33 cellular contexts compared by ENCODE assay signal in the genomic region with DNA sequence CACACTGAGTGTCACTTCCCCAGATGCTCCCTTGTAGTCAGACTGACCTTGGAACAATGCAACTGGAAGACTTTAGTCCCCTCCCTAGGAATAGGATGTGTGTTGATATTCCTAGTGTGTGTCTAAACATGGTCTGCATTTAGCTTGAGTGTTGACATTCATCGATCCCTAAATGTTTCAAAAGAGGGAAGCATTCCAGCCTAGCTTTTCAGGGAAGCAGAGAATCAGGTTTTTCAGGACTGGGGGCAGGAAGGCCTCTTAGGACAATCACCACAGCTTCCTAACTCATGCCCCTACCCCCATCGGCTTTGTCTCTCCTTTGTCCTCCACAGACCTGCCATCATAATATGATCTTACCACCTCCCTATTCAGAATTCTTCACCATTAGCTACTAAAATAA. TPM values are rescaled to one million over a fixed set of nuclear protein-coding genes. Genes with fewer than 3 reads are reported as not detected.
DNase-seq lines count a peak whose midpoint lies in the region; ATAC-seq, FAIRE-seq and TF ChIP-seq lines count a peak whose summit lies in the region.
"Had no signal": no experiment of that assay in that cellular context is flagged by ENCODE, and none has a peak within 500 bp of the region (broad histone marks: within the 10 kb centered on the region; RNA-seq: fewer than 3 reads in every experiment).

No MANE protein-coding gene starts in this region.

- peak; percentile 23 to 85 for DNase-seq in T47D (ENCODE audit: low read depth in 1 of 2, low spot score in 1 of 2)
- no peak for DNase-seq in breast epithelium (ENCODE audit: low spot score in 2 of 2)
- peak; percentile 63 for DNase-seq in NCI-H510A (lab: John Stamatoyannopoulos, UW)
- DNase-seq in H1 (ENCODE audit: low read depth in 1 of 2, low spot score in 2 of 2) = no peak
- no peak for DNase-seq in pons (ENCODE audit: low spot score)
- no peak for DNase-seq in GM12891 (ENCODE audit: insufficient read length, low spot score)
- DNase-seq in globus pallidus (ENCODE audit: low spot score) = no peak
- DNase-seq: activated B cell treated with CpG ODN at 0.5 μM for 24 hours; activated CD4-positive, alpha-beta T cell treated with anti-CD3 and anti-CD28 coated beads, Interleukin-2, amount 10 ng/mL, durations not matched to agents 7 days and 5 days; activated gamma-delta T cell; activated T-cell treated with anti-CD3 and anti-CD28 coated beads, Interleukin-2, amount 50 U/mL, for 24 hours; caudate nucleus; EL; Karpas-422; left ventricle myocardium inferior; mesenchymal stem cell; NCI-H1436; NCI-H2171; SJCRH30; small intestine; stimulated activated naive B cell treated with anti-CD40 and anti-IgM and Interleukin-4, amounts not matched to agents 10 μg/mL and 1 μg/mL and 100 μg/mL, for 72 hours; SW 1271; T1000; upper lobe of left lung had no signal

- no peak for TF ChIP-seq RAD21 in H1 (IDR thresholded peaks at IDR 0.05 in 1 of 2, conservative IDR thresholded peaks at IDR 0.05 in 1 of 2; ENCODE audit: low read depth in 2 of 2, low read length in 2 of 2)

- H3K27me3 ChIP-seq in breast epithelium (no peaks in the 10 kb centered on the region), H1 (replicated peaks in 1 of 4; ENCODE audit: control insufficient read depth in 3 of 4, extremely low read depth in 1 of 4, insufficient read depth in 3 of 4, low read length in 3 of 4) (no peaks in the 10 kb centered on the region)
- H3K27me3 ChIP-seq: neural progenitor cell, right atrium auricular region, upper lobe of left lung had no signal

- no peak overlapping the region for H4K5ac ChIP-seq in H1 (ENCODE audit: insufficient read length, low read depth, low read length)

- in situ Hi-C loops in T47D (cut with HindIII; ENCODE audit: low pct_unique_long_range_greater_than_20kb, low sequenced_read_pairs) = no loop called here

- intact Hi-C loops in breast epithelium (cut with DNase I; ENCODE audit: low total_unique reads) = no loop called here

- no peak overlapping the region for H3K23ac ChIP-seq in H1 (ENCODE audit: insufficient read length)

- no peak overlapping the region for H3K4ac ChIP-seq in H1 (replicated peaks; ENCODE audit: insufficient read length, low read depth, low read length)

- H3K4me3 ChIP-seq in breast epithelium (no peak overlapping the region), H1 (ENCODE audit: extremely low read depth in 1 of 4, insufficient read depth in 2 of 4, low read depth in 3 of 4, low read length in 4 of 4) (no peak overlapping the region)
- H3K4me3 ChIP-seq: coronary artery, GM12878, left ventricle myocardium inferior, neural progenitor cell, right atrium auricular region, SJCRH30, upper lobe of left lung had no signal

- H3K14ac ChIP-seq in H1 (ENCODE audit: insufficient read length) = no peak overlapping the region

- H3K56ac ChIP-seq in H1 (replicated peaks; ENCODE audit: insufficient read length, low read depth, low read length) = no peak overlapping the region

- no peak overlapping the region for H3K18ac ChIP-seq in H1 (ENCODE audit: extremely low read depth, low read length)

- peak overlapping the region; percentile 68; the same call in 1 of the 2 replicates for H2BK20ac ChIP-seq in H1 (ENCODE audit: low read length)

- CTCF ChIA-PET in H1 (lab: Charles Lee; ENCODE audit: partially characterized antibody) = interaction anchor here (0.6 to 1.7 kb wide), 5 partner anchors 12 to 410 kb away, joined by 3 to 12 read pairs (median 4); no protein-coding TSS in a partner anchor

- H4K8ac ChIP-seq in H1 (ENCODE audit: extremely low read depth, insufficient read depth, low read length) = no peak overlapping the region

- H3K9me3 ChIP-seq in breast epithelium (no peaks in the 10 kb centered on the region), H1 (ENCODE audit: insufficient read depth in 2 of 2, low read depth in 1 of 2, low read length in 1 of 2) (no peaks in the 10 kb centered on the region)
- H3K9me3 ChIP-seq: left ventricle myocardium inferior, right atrium auricular region, SJCRH30, upper lobe of left lung had no signal

- TF ChIP-seq EP300 in H1 (IDR thresholded peaks at IDR 0.05; ENCODE audit: borderline replicate concordance in 1 of 2, low read depth in 2 of 2, low read length in 2 of 2) = no peak

- ATAC-seq in GM21390 (IDR thresholded peaks at IDR 0.05; ENCODE audit: unreplicated experiment) = no peak
- ATAC-seq: GM12878; HCT116; stimulated activated naive B cell treated with anti-CD40 and anti-IgM and Interleukin-4, amounts not matched to agents 10 μg/mL and 1 μg/mL and 100 μg/mL, for 72 hours had no signal

- H2AFZ ChIP-seq in H1 (ENCODE audit: low read length) = no peak overlapping the region
- H2AFZ ChIP-seq: neural progenitor cell, parathyroid adenoma had no signal

- no peaks in the 10 kb centered on the region; the same call in 1 of the 2 replicates for H3K79me1 ChIP-seq in H1 (ENCODE audit: low read depth, low read length)

- H3K9ac ChIP-seq in H1 (replicated peaks in 1 of 4; ENCODE audit: extremely low read depth in 1 of 4, low read depth in 3 of 4, low read length in 3 of 4) = no peak overlapping the region
- H3K9ac ChIP-seq: neural progenitor cell, parathyroid adenoma had no signal

- H2BK15ac ChIP-seq in H1 (ENCODE audit: low read length) = no peak overlapping the region; the same call in 1 of the 2 replicates

- no peak for FAIRE-seq in H1 (lab: Jason Lieb, UNC)
- no peak for FAIRE-seq in GM12891 (lab: Jason Lieb, UNC)
- FAIRE-seq: astrocyte, GM12878, islet of Langerhans, small intestine had no signal

- peak overlapping the region; percentile 13; the same call in 1 of the 2 replicates for H2BK12ac ChIP-seq in H1 (ENCODE audit: low read depth, low read length)

- H3K27ac ChIP-seq in breast epithelium = no peak overlapping the region
- no peak overlapping the region for H3K27ac ChIP-seq in H1 (ENCODE audit: low read depth, low read length)
- H3K27ac ChIP-seq: coronary artery, left ventricle myocardium inferior, neural progenitor cell, parathyroid adenoma, right atrium auricular region, SJCRH30, upper lobe of left lung had no signal

- H2AK5ac ChIP-seq in H1 (ENCODE audit: low read depth, low read length) = no peak overlapping the region

- POLR2A ChIA-PET in H1 (lab: Charles Lee; ENCODE audit: partially characterized antibody) = interaction anchor here (1.2 kb wide), 1 partner anchor 14 kb away, joined by 3 read pairs; no protein-coding TSS in a partner anchor

- H3K4me1 ChIP-seq in breast epithelium = no peaks in the 10 kb centered on the region
- H3K4me1 ChIP-seq in H1 (replicated peaks in 1 of 4; ENCODE audit: control insufficient read depth in 3 of 4, insufficient read depth in 4 of 4, low read length in 3 of 4) = no peaks in the 10 kb centered on the region; a peak in 1 of 7 replicates
- H3K4me1 ChIP-seq: left ventricle myocardium inferior, neural progenitor cell, parathyroid adenoma, SJCRH30 had no signal

- H2BK120ac ChIP-seq in H1 (replicated peaks; ENCODE audit: low read depth, low read length) = no peak overlapping the region

- TF ChIP-seq POLR2A in breast epithelium (IDR thresholded peaks at IDR 0.05) (no peak), H1 (IDR thresholded peaks at IDR 0.05; ENCODE audit: control extremely low read depth in 1 of 2, low read depth in 2 of 2, low read length in 2 of 2) (no peak), GM12891 (IDR thresholded peaks at IDR 0.05; ENCODE audit: low read depth, low read length) (no peak)

- no peaks in the 10 kb centered on the region for H3K79me2 ChIP-seq in H1 (ENCODE audit: control insufficient read depth in 1 of 2, insufficient read depth in 2 of 2, low read length in 2 of 2)

- no peaks in the 10 kb centered on the region for H3K23me2 ChIP-seq in H1 (ENCODE audit: low read depth, low read length)

- no peak for TF ChIP-seq CTCF in breast epithelium (IDR thresholded peaks at IDR 0.05)
- no peak for TF ChIP-seq CTCF in H1 (IDR thresholded peaks at IDR 0.05; ENCODE audit: control extremely low read depth in 1 of 3, insufficient read depth in 1 of 3, low read depth in 1 of 3, low read length in 3 of 3)

- no peaks in the 10 kb centered on the region for H3K36me3 ChIP-seq in breast epithelium
- H3K36me3 ChIP-seq in H1 (ENCODE audit: control insufficient read depth in 2 of 4, insufficient read depth in 4 of 4, low read length in 3 of 4) = no peaks in the 10 kb centered on the region
- H3K36me3 ChIP-seq: left ventricle myocardium inferior, neural progenitor cell, right atrium auricular region, SJCRH30, upper lobe of left lung had no signal

- no peak overlapping the region for H2BK5ac ChIP-seq in H1 (ENCODE audit: low read depth, low read length)

- 83% methylated on average over 2 of the region's 2 CpGs; no CpG with 5 or more reads in 1 of the 2 experiments for WGBS in H1 (ENCODE audit: extremely low coverage in 1 of 2, insufficient coverage in 1 of 2, insufficient read length in 1 of 2, insufficient replicate concordance in 2 of 2, low coverage in 1 of 2, low lambda C conversion rate in 2 of 2, missing lambda C conversion rate in 1 of 2), 2 experiments

- no peaks in the 10 kb centered on the region for H4K20me1 ChIP-seq in H1 (replicated peaks in 1 of 2; ENCODE audit: control insufficient read depth in 1 of 2, insufficient read depth in 2 of 2, low read length in 2 of 2)

- H3K4me2 ChIP-seq in H1 (ENCODE audit: insufficient read depth in 1 of 2, low read depth in 2 of 2, low read length in 2 of 2) = peak overlapping the region in 1 of 2 experiments; percentile 9; a peak in 1 of 4 replicates
- H3K4me2 ChIP-seq: neural progenitor cell had no signal

- no peak overlapping the region for H4K91ac ChIP-seq in H1 (replicated peaks; ENCODE audit: insufficient read length, low read length)

TF ChIP-seq in H1, 55 proteins besides CTCF, POLR2A, EP300 and RAD21 (continues in another document):
- TF ChIP-seq SP1 (IDR thresholded peaks at IDR 0.05; ENCODE audit: low read depth, low read length) = peak; percentile 69; the same call in 1 of the 2 replicates
- no peak for TF ChIP-seq CTBP2 (IDR thresholded peaks at IDR 0.05; ENCODE audit: borderline replicate concordance, insufficient read depth, insufficient read length, low read length)

TF ChIP-seq in GM12891, 5 proteins besides CTCF, POLR2A, EP300 and RAD21 (continues in another document):
- TF ChIP-seq TAF1 (IDR thresholded peaks at IDR 0.05; ENCODE audit: low read depth, low read length) = no peak
- TF ChIP-seq POLR2AphosphoS5 (IDR thresholded peaks at IDR 0.05; ENCODE audit: low read depth, low read length) = no peak
- TF ChIP-seq POU2F2 (IDR thresholded peaks at IDR 0.05; ENCODE audit: low read depth, low read length) = no peak

RNA-seq across cellular contexts. Expression of a gene that starts 43.4 kb away (rescaled TPM):
- 1 to 10 TPM in 2 of 3 donors, under 1 TPM in 1; 0.29 to 2.4 (median 1.6) TPM for total RNA-seq in breast epithelium
- total RNA-seq in H1 (2021; fragmentation: NEBNext Ultra II Directional; extraction: Animal tissue kit (Norgen Biotek cat#: 25700)) = 20.9 and 23.8 TPM in 2 replicates
- polyA plus RNA-seq in H1 (2011; rRNA removed) = 6.5 and 15.7 TPM in 2 replicates
- polyA plus RNA-seq in H1 (2011; cell fraction: cytosol; rRNA removed) = 8.1 TPM
- 16.2 TPM for polyA plus RNA-seq in H1 (2011; cell fraction: nucleus; rRNA removed)
- polyA plus RNA-seq in H1 (2012, experiment 1 of 2) = 11.2 to 17.4 TPM (median 13.5 TPM) in 4 replicates
- polyA plus RNA-seq in H1 (2012, experiment 2 of 2) = 1.3 TPM
- 12.3 TPM for polyA plus RNA-seq in H1 (2013, experiment 1 of 2)
- 14.0 TPM for polyA plus RNA-seq in H1 (2013, experiment 2 of 2)
- polyA minus RNA-seq in H1 (2011; rRNA and poly(A)+ RNA removed) = 15.5 and 24.1 TPM in 2 replicates
- polyA minus RNA-seq in H1 (2011; cell fraction: cytosol; rRNA and poly(A)+ RNA removed) = 5.6 TPM
- polyA minus RNA-seq in H1 (2011; cell fraction: nucleus; rRNA and poly(A)+ RNA removed) = 8.1 TPM
- polyA plus RNA-seq in GM12891 (2012; ENCODE audit: low read depth, missing spikeins) = 0.40 TPM
- total RNA-seq: activated B cell treated with CpG ODN at 0.5 μM for 24 hours; activated CD4-positive, alpha-beta T cell treated with anti-CD3 and anti-CD28 coated beads, Interleukin-2, amount 10 ng/mL, durations not matched to agents 7 days and 5 days; SJCRH30 had no signal

Comparison
In these comparisons a context has a peak if more than half of its experiments do, and no peak if none do; other contexts are left out.
1. DNase-seq: peak in T47D (2 of 2) and NCI-H510A (single experiment); none in breast epithelium (0 of 2), H1 (0 of 2), pons (single experiment), GM12891 (single experiment) and globus pallidus (single experiment).